18 cellular contexts compared by ENCODE assay signal in the genomic region with DNA sequence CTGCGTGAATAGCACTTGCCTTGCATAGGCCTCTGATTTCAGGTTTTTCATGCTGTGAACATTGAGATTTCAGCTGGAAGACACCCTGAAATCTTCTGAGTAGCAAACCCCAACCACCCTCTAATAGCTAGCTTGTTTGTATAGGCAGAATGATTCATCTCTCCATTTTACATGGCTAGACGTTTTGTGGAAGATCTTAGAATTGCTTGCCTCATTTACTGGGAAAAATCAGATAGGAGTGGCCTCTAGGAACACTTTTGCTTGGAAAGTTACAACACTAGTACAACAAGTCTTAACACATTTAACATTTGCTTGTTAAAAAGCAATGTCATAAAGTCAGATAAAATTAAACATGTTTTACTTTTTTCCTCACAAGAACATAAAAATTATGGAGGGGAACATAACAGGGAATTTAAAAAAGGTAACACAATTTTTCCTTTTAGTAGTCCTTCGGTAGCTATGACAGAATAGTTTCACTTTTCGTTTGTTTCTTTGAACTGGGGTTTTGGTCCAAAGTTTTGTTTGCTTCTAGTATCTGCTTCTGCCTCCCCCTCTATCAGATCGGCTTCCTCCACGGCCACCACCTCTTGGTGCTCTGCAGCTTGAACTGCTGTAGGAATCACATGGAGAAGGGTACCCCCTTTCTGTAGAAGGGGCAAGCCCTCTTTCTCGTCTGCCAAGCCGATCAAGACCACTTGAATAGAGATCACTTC.
DNase-seq lines count a peak whose midpoint lies in the region; ATAC-seq, FAIRE-seq and TF ChIP-seq lines count a peak whose summit lies in the region.
"Had no signal": no experiment of that assay in that cellular context is flagged by ENCODE, and none has a peak within 500 bp of the region (broad histone marks: within the 10 kb centered on the region; RNA-seq: fewer than 3 reads in every experiment).

No MANE protein-coding gene starts in this region.

- no peak overlapping the region for H3K9ac ChIP-seq in mammary epithelial cell (ENCODE audit: insufficient read depth, low read length)
- no peak overlapping the region for H3K9ac ChIP-seq in keratinocyte (ENCODE audit: control insufficient read depth, extremely low read depth, insufficient read depth, low read length)

- DNase-seq in mammary epithelial cell: peak; percentile 48
- DNase-seq in breast epithelium (ENCODE audit: low spot score in 2 of 2): no peak
- DNase-seq in Panc1 (ENCODE audit: low read depth, low spot score): no peak
- DNase-seq in keratinocyte (ENCODE audit: low read depth, low spot score): no peak
- no peak for DNase-seq in amygdala (lab: John Stamatoyannopoulos, UW)
- DNase-seq in activated T-helper 1 cell treated with anti-CD3 and anti-CD28 coated beads, Interleukin-12 subunit alpha, Interleukin-12 subunit beta, Interleukin-2, Interleukin-4 antibody, amounts not matched to agents 30 ng/mL and 10 ng/mL and 1 ng/mL, durations not matched to agents 14 hours and 24 hours and 36 hours (ENCODE audit: low spot score): no peak
- DNase-seq: EL, Karpas-422, MV-4-11, NCI-H1417 treated with DMSO at 0.1 percent for 48 hours, NCI-H2029 treated with DMSO at 0.1 percent for 48 hours, NCI-H510A treated with DMSO at 0.1 percent for 48 hours had no signal

- no peak overlapping the region for H3K4me3 ChIP-seq in mammary epithelial cell (replicated peaks in 1 of 3; ENCODE audit: insufficient read depth in 1 of 3, low read depth in 2 of 3, low read length in 3 of 3)
- no peak overlapping the region for H3K4me3 ChIP-seq in breast epithelium
- H3K4me3 ChIP-seq in Panc1 (ENCODE audit: low read depth in 2 of 2, low read length in 2 of 2): peak overlapping the region; percentile 11 to 31; a peak in 2 of 4 replicates
- no peak overlapping the region for H3K4me3 ChIP-seq in keratinocyte (ENCODE audit: control insufficient read depth in 2 of 3, extremely low read depth in 1 of 3, insufficient read depth in 2 of 3, low read depth in 1 of 3, low read length in 3 of 3)
- H3K4me3 ChIP-seq: GM12878, SJSA1 had no signal

- H3K36me3 ChIP-seq in mammary epithelial cell (ENCODE audit: insufficient read depth, low read length): no peaks in the 10 kb centered on the region
- H3K36me3 ChIP-seq in breast epithelium: no peaks in the 10 kb centered on the region
- no peaks in the 10 kb centered on the region for H3K36me3 ChIP-seq in Panc1 (ENCODE audit: control insufficient read depth, insufficient read depth, low read length)
- H3K36me3 ChIP-seq in keratinocyte (ENCODE audit: control insufficient read depth in 2 of 2, extremely low read depth in 1 of 2, insufficient read depth in 2 of 2, low read length in 2 of 2): no peaks in the 10 kb centered on the region
- H3K36me3 ChIP-seq: SJSA1 had no signal

- in situ Hi-C loops in mammary epithelial cell (cut with MboI; ENCODE audit: low sequenced_read_pairs in 2 of 2): no loop called here
- in situ Hi-C loops in Panc1 (cut with HindIII; ENCODE audit: low pct_unique_long_range_greater_than_20kb, low sequenced_read_pairs): no loop called here

- CTCF ChIA-PET in mammary epithelial cell (lab: Charles Lee; ENCODE audit: low non-redundant PET): no interaction called here
- CTCF ChIA-PET in Panc1 (lab: Charles Lee): no interaction called here

- H3K4me3 Mint-ChIP-seq in activated T-helper 1 cell treated with anti-CD3 and anti-CD28 coated beads, Interleukin-12 subunit alpha, Interleukin-12 subunit beta, Interleukin-2, Interleukin-4 antibody, amounts not matched to agents 30 ng/mL and 10 ng/mL and 1 ng/mL, durations not matched to agents 14 hours and 24 hours and 36 hours: no peak overlapping the region

- no peaks in the 10 kb centered on the region for H3K27me3 Mint-ChIP-seq in activated T-helper 1 cell treated with anti-CD3 and anti-CD28 coated beads, Interleukin-12 subunit alpha, Interleukin-12 subunit beta, Interleukin-2, Interleukin-4 antibody, amounts not matched to agents 30 ng/mL and 10 ng/mL and 1 ng/mL, durations not matched to agents 14 hours and 24 hours and 36 hours (ENCODE audit: insufficient read depth)

- peak overlapping the region; percentile 37 for H3K4me2 ChIP-seq in mammary epithelial cell (ENCODE audit: insufficient read depth, low read depth, low read length)
- H3K4me2 ChIP-seq in keratinocyte (ENCODE audit: control insufficient read depth, extremely low read depth, insufficient read depth, low read depth, low read length): peak overlapping the region; percentile 62

- no peak overlapping the region for H3K27ac Mint-ChIP-seq in activated T-helper 1 cell treated with anti-CD3 and anti-CD28 coated beads, Interleukin-12 subunit alpha, Interleukin-12 subunit beta, Interleukin-2, Interleukin-4 antibody, amounts not matched to agents 30 ng/mL and 10 ng/mL and 1 ng/mL, durations not matched to agents 14 hours and 24 hours and 36 hours

- H3K36me3 Mint-ChIP-seq in activated T-helper 1 cell treated with anti-CD3 and anti-CD28 coated beads, Interleukin-12 subunit alpha, Interleukin-12 subunit beta, Interleukin-2, Interleukin-4 antibody, amounts not matched to agents 30 ng/mL and 10 ng/mL and 1 ng/mL, durations not matched to agents 14 hours and 24 hours and 36 hours (ENCODE audit: low read depth): no peaks in the 10 kb centered on the region

- dilution Hi-C loops in mammary epithelial cell (cut with HindIII; ENCODE audit: low sequenced_read_pairs) (no loop called here), keratinocyte (cut with MboI; ENCODE audit: extremely low pct_ligation_motif_present, low sequenced_read_pairs) (no loop called here)

- peak; percentile 87 for FAIRE-seq in keratinocyte (lab: Jason Lieb, UNC)
- FAIRE-seq: GM12878, H1 had no signal

- H3K4me1 Mint-ChIP-seq in activated T-helper 1 cell treated with anti-CD3 and anti-CD28 coated beads, Interleukin-12 subunit alpha, Interleukin-12 subunit beta, Interleukin-2, Interleukin-4 antibody, amounts not matched to agents 30 ng/mL and 10 ng/mL and 1 ng/mL, durations not matched to agents 14 hours and 24 hours and 36 hours (ENCODE audit: low read depth): no peaks in the 10 kb centered on the region

- H3K79me2 ChIP-seq in mammary epithelial cell (ENCODE audit: insufficient read depth, low read length) (no peaks in the 10 kb centered on the region), keratinocyte (ENCODE audit: control insufficient read depth, insufficient read depth, low read length) (no peaks in the 10 kb centered on the region)

- no peaks in the 10 kb centered on the region for H3K9me1 ChIP-seq in keratinocyte (ENCODE audit: control insufficient read depth, extremely low read depth, insufficient read depth, low read length)

- no peaks in the 10 kb centered on the region for H3K4me1 ChIP-seq in mammary epithelial cell (ENCODE audit: insufficient read depth, low read length)
- H3K4me1 ChIP-seq in breast epithelium: no peaks in the 10 kb centered on the region
- H3K4me1 ChIP-seq in Panc1 (ENCODE audit: control insufficient read depth, insufficient read depth, low read length): no peaks in the 10 kb centered on the region
- peaks cover 5% of the 10 kb centered on the region for H3K4me1 ChIP-seq in keratinocyte (ENCODE audit: control insufficient read depth, extremely low read depth, insufficient read depth, low read length)
- H3K4me1 ChIP-seq: SJSA1 had no signal

- ATAC-seq in Panc1 (no peak), HG03439 (IDR thresholded peaks at IDR 0.05; ENCODE audit: unreplicated experiment) (no peak), GM21576 (IDR thresholded peaks at IDR 0.05; ENCODE audit: unreplicated experiment) (no peak)
- ATAC-seq: GM12878 had no signal

- no peaks in the 10 kb centered on the region for H3K9me3 ChIP-seq in mammary epithelial cell (replicated peaks; ENCODE audit: insufficient read depth, low read length)
- no peaks in the 10 kb centered on the region for H3K9me3 ChIP-seq in breast epithelium
- H3K9me3 ChIP-seq in Panc1 (ENCODE audit: control insufficient read depth, insufficient read depth, low read depth, low read length): 0 out of 2 replicates have a peak, but pooled peaks cover 3% of the 10 kb centered on the region
- H3K9me3 ChIP-seq in keratinocyte (ENCODE audit: control insufficient read depth, low read depth, low read length): no peaks in the 10 kb centered on the region
- H3K9me3 ChIP-seq: SJSA1 had no signal

- BruUV-seq in mammary epithelial cell (replicated peaks; lab: Mats Ljungman, UMichigan) (no TSS peak), Panc1 (replicated peaks; lab: Mats Ljungman, UMichigan) (no TSS peak)

- WGBS in mammary epithelial cell (ENCODE audit: low coverage, missing lambda C conversion rate): 67% methylated on average over 8 of the region's 8 CpGs

- POLR2A ChIA-PET in Panc1 (lab: Charles Lee): no interaction called here

- H4K20me1 ChIP-seq in mammary epithelial cell (ENCODE audit: insufficient read depth, low read length) (no peaks in the 10 kb centered on the region), keratinocyte (ENCODE audit: control insufficient read depth, extremely low read depth, insufficient read depth, low read length) (no peaks in the 10 kb centered on the region)

- H3K27me3 ChIP-seq in mammary epithelial cell (ENCODE audit: insufficient read depth, low read length) (no peaks in the 10 kb centered on the region), breast epithelium (no peaks in the 10 kb centered on the region), Panc1 (ENCODE audit: control insufficient read depth, insufficient read depth, low read length) (no peaks in the 10 kb centered on the region), keratinocyte (ENCODE audit: control insufficient read depth, extremely low read depth, insufficient read depth, low read length) (no peaks in the 10 kb centered on the region)
- H3K27me3 ChIP-seq: SJSA1 had no signal

- H3K27ac ChIP-seq in mammary epithelial cell (ENCODE audit: insufficient read depth, low read depth, low read length) (no peak overlapping the region), breast epithelium (no peak overlapping the region), Panc1 (ENCODE audit: low read length) (no peak overlapping the region), keratinocyte (ENCODE audit: control insufficient read depth, insufficient read depth, low read length) (no peak overlapping the region)
- H3K27ac ChIP-seq: C4-2B, SJSA1 had no signal

- TF ChIP-seq CTCF in mammary epithelial cell (conservative IDR thresholded peaks at IDR 0.05 in 1 of 2, IDR thresholded peaks at IDR 0.05 in 1 of 2; ENCODE audit: extremely low read depth in 1 of 2, insufficient read depth in 1 of 2, low read depth in 1 of 2, low read length in 2 of 2) (no peak), breast epithelium (IDR thresholded peaks at IDR 0.05) (no peak), Panc1 (IDR thresholded peaks at IDR 0.05) (no peak), keratinocyte (optimal IDR thresholded peaks at IDR 0.05 in 1 of 3, IDR thresholded peaks at IDR 0.05 in 1 of 3, conservative IDR thresholded peaks at IDR 0.05 in 1 of 3; ENCODE audit: extremely low read depth in 1 of 3, insufficient read depth in 2 of 3, low read length in 3 of 3) (no peak)

- intact Hi-C loops in mammary epithelial cell (cut with micrococcal nuclease): no loop called here
- intact Hi-C loops in breast epithelium (cut with DNase I; ENCODE audit: low total_unique reads): no loop called here
- intact Hi-C loops in Panc1 (cut with micrococcal nuclease; ENCODE audit: unreplicated experiment): no loop called here
- intact Hi-C loops in activated T-helper 1 cell treated with anti-CD3 and anti-CD28 coated beads, Interleukin-12 subunit alpha, Interleukin-12 subunit beta, Interleukin-2, Interleukin-4 antibody, amounts not matched to agents 30 ng/mL and 10 ng/mL and 1 ng/mL, durations not matched to agents 14 hours and 24 hours and 36 hours (cut with micrococcal nuclease): no loop called here

- TF ChIP-seq POLR2A in breast epithelium (IDR thresholded peaks at IDR 0.05): no peak

- peaks cover 9% of the 10 kb centered on the region for H3K9me3 Mint-ChIP-seq in activated T-helper 1 cell treated with anti-CD3 and anti-CD28 coated beads, Interleukin-12 subunit alpha, Interleukin-12 subunit beta, Interleukin-2, Interleukin-4 antibody, amounts not matched to agents 30 ng/mL and 10 ng/mL and 1 ng/mL, durations not matched to agents 14 hours and 24 hours and 36 hours

- peak overlapping the region; percentile 55 for H2AFZ ChIP-seq in mammary epithelial cell (ENCODE audit: low read depth, low read length)
- H2AFZ ChIP-seq in keratinocyte (ENCODE audit: control insufficient read depth, low read length): peak overlapping the region; percentile 79

Comparison
In these comparisons a context has a peak if more than half of its experiments do, and no peak if none do; other contexts are left out.
1. H3K4me3 ChIP-seq: peak in Panc1 (2 of 2); none in mammary epithelial cell (0 of 3), breast epithelium (0 of 3) and keratinocyte (0 of 3).